9 cellular contexts compared by ENCODE assay signal in the genomic region with DNA sequence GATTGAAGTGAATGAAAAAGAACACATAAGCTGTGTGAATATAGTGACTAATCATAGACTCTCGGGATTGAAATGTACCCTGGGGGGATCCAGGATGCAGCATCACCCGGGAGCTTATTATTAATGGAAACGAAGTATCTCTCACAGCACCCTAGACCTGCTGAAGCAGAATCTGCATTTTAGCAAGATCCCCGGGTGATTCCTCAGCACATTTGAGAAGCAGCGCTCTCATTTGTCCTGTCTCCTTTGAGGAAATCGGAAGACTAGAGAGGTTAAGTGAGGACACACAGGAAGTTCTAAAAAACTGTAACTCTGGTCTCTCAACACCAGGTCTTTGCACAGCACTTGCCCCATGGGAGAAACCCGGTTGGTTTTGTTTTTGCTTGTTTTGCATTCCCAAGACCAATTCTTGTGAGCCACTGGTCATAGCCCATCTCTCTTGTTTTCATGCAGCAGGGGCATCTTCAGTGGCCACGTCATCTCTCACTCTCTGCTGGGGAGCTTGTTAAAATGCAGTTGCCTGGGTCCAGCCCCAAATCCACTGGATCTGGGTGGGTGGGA. TPM values are rescaled to one million over a fixed set of nuclear protein-coding genes. Genes with fewer than 3 reads are reported as not detected.
DNase-seq lines count a peak whose midpoint lies in the region; ATAC-seq and TF ChIP-seq lines count a peak whose summit lies in the region.
"Had no signal": no experiment of that assay in that cellular context is flagged by ENCODE, and none has a peak within 500 bp of the region (broad histone marks: within the 10 kb centered on the region; RNA-seq: fewer than 3 reads in every experiment).

No MANE protein-coding gene starts in this region.

- no peak for DNase-seq in activated T-cell treated with anti-CD3 and anti-CD28 coated beads, Interleukin-2, amount 50 U/mL, for 24 hours
- DNase-seq in activated T-cell treated with anti-CD3 and anti-CD28 coated beads for 4 hours (no peak), HFFc6 (peak; percentile 32), NAMALWA (ENCODE audit: low spot score) (peak; percentile 69), gastrocnemius medialis (no peak), GDM1 (lab: John Stamatoyannopoulos, UW) (no peak), NCI-H446 (lab: John Stamatoyannopoulos, UW) (no peak)

- peak overlapping the region; percentile 83 for H3K27ac Mint-ChIP-seq in activated T-cell treated with anti-CD3 and anti-CD28 coated beads, Interleukin-2, amount 50 U/mL, for 24 hours
- peak overlapping the region; percentile 62 for H3K27ac Mint-ChIP-seq in HFFc6
- H3K27ac Mint-ChIP-seq in dendritic cell treated with granulocyte-macrophage colony-stimulating factor and Interleukin-4, amounts not matched to agents 40 ng/mL and 50 ng/mL, for 4 days, result peak overlapping the region; percentile 89

- H3K4me1 ChIP-seq in gastrocnemius medialis, result peaks cover 43 to 44% of the 10 kb centered on the region in 2 donors
- H3K4me1 ChIP-seq: ascending aorta had no signal

- no peak for ATAC-seq in gastrocnemius medialis

- in situ Hi-C loops in gastrocnemius medialis (cut with MboI; ENCODE audit: low sequenced_read_pairs in 4 of 4), result no loop called here

- intact Hi-C loops in dendritic cell treated with granulocyte-macrophage colony-stimulating factor and Interleukin-4, amounts not matched to agents 40 ng/mL and 50 ng/mL, for 4 days (cut with micrococcal nuclease), result no loop called here
- intact Hi-C loops in gastrocnemius medialis (cut with DNase I; ENCODE audit: low total_unique reads), result no loop called here

- H3K4me3 ChIP-seq in gastrocnemius medialis, result no peak overlapping the region
- H3K4me3 ChIP-seq: ascending aorta had no signal

- peak overlapping the region in 3 of 4 donors; percentile 28 to 58 (median 54) for H3K27ac ChIP-seq in gastrocnemius medialis

- no peaks in the 10 kb centered on the region for H3K36me3 ChIP-seq in gastrocnemius medialis
- H3K36me3 ChIP-seq: ascending aorta had no signal

- H3K36me3 Mint-ChIP-seq in activated T-cell treated with anti-CD3 and anti-CD28 coated beads, Interleukin-2, amount 50 U/mL, for 24 hours (ENCODE audit: low read depth), result peaks cover 4% of the 10 kb centered on the region
- H3K36me3 Mint-ChIP-seq in HFFc6 (ENCODE audit: low read depth), result peaks cover 10% of the 10 kb centered on the region
- peaks cover 38% of the 10 kb centered on the region for H3K36me3 Mint-ChIP-seq in dendritic cell treated with granulocyte-macrophage colony-stimulating factor and Interleukin-4, amounts not matched to agents 40 ng/mL and 50 ng/mL, for 4 days (ENCODE audit: low read depth)

- H3K9me3 Mint-ChIP-seq in activated T-cell treated with anti-CD3 and anti-CD28 coated beads, Interleukin-2, amount 50 U/mL, for 24 hours, result no peaks in the 10 kb centered on the region
- H3K9me3 Mint-ChIP-seq in HFFc6, result no peaks in the 10 kb centered on the region
- H3K9me3 Mint-ChIP-seq in dendritic cell treated with granulocyte-macrophage colony-stimulating factor and Interleukin-4, amounts not matched to agents 40 ng/mL and 50 ng/mL, for 4 days, result no peaks in the 10 kb centered on the region

- no peak for TF ChIP-seq POLR2A in gastrocnemius medialis (IDR thresholded peaks at IDR 0.05)

- peak overlapping the region; percentile 41 for H3K4me3 Mint-ChIP-seq in activated T-cell treated with anti-CD3 and anti-CD28 coated beads, Interleukin-2, amount 50 U/mL, for 24 hours
- peak overlapping the region; percentile 30; the same call in 1 of the 2 replicates for H3K4me3 Mint-ChIP-seq in HFFc6
- H3K4me3 Mint-ChIP-seq in dendritic cell treated with granulocyte-macrophage colony-stimulating factor and Interleukin-4, amounts not matched to agents 40 ng/mL and 50 ng/mL, for 4 days, result no peak overlapping the region

- H3K9me3 ChIP-seq in gastrocnemius medialis, result no peaks in the 10 kb centered on the region
- H3K9me3 ChIP-seq: ascending aorta had no signal

- no peaks in the 10 kb centered on the region for H3K27me3 Mint-ChIP-seq in activated T-cell treated with anti-CD3 and anti-CD28 coated beads, Interleukin-2, amount 50 U/mL, for 24 hours
- H3K27me3 Mint-ChIP-seq in HFFc6 (ENCODE audit: insufficient read depth), result no peaks in the 10 kb centered on the region; the same call in 1 of the 2 replicates
- no peaks in the 10 kb centered on the region for H3K27me3 Mint-ChIP-seq in dendritic cell treated with granulocyte-macrophage colony-stimulating factor and Interleukin-4, amounts not matched to agents 40 ng/mL and 50 ng/mL, for 4 days

- no peaks in the 10 kb centered on the region for H3K27me3 ChIP-seq in gastrocnemius medialis
- H3K27me3 ChIP-seq: ascending aorta had no signal

- TF ChIP-seq CTCF in HFFc6 (IDR thresholded peaks at IDR 0.05), result no peak
- TF ChIP-seq CTCF in gastrocnemius medialis (IDR thresholded peaks at IDR 0.05 in 4 of 5, conservative IDR thresholded peaks at IDR 0.05 in 1 of 5), result no peak

- H3K4me1 Mint-ChIP-seq in activated T-cell treated with anti-CD3 and anti-CD28 coated beads, Interleukin-2, amount 50 U/mL, for 24 hours (ENCODE audit: low read depth), result peaks cover 51% of the 10 kb centered on the region
- H3K4me1 Mint-ChIP-seq in HFFc6 (ENCODE audit: low read depth), result peaks cover 46% of the 10 kb centered on the region
- peaks cover 82% of the 10 kb centered on the region for H3K4me1 Mint-ChIP-seq in dendritic cell treated with granulocyte-macrophage colony-stimulating factor and Interleukin-4, amounts not matched to agents 40 ng/mL and 50 ng/mL, for 4 days (ENCODE audit: low read depth)

RNA-seq across cellular contexts. Expression of a gene that starts 30.2 kb away (rescaled TPM):
- total RNA-seq in HFFc6 (2021; fragmentation: NEBNext Ultra II Directional; extraction: Animal tissue kit (Norgen Biotek cat#: 25700)), result 10 to 100 TPM; 17.6 to 23.3 (median 20.3) TPM
- 1 to 10 TPM; 2.6 to 5.4 (median 3.2) TPM for total RNA-seq in gastrocnemius medialis

Comparison
In these comparisons a context has a peak if more than half of its experiments do, and no peak if none do; other contexts are left out.
1. DNase-seq: peak in HFFc6 (single experiment) and NAMALWA (single experiment); none in activated T-cell treated with anti-CD3 and anti-CD28 coated beads, Interleukin-2, amount 50 U/mL, for 24 hours (single experiment), activated T-cell treated with anti-CD3 and anti-CD28 coated beads for 4 hours (single experiment), gastrocnemius medialis (0 of 2), GDM1 (single experiment) and NCI-H446 (0 of 2).
2. Peak in every context shown above with its lines, with median percentiles within 50 percentile points of each other: H3K27ac Mint-ChIP-seq.